ENCODE assay signal across 15 cellular contexts in genomic region chr5:79585129-79585528, GRCh38. TPM values are rescaled to one million over a fixed set of nuclear protein-coding genes. Genes with fewer than 3 reads are reported as not detected.
A peak's percentile ranks its signal among the peaks of the same experiment; 100 is the strongest.
DNase-seq lines count a peak whose midpoint lies in the region; ATAC-seq and TF ChIP-seq lines count a peak whose summit lies in the region.
"Had no signal": no experiment of that assay in that cellular context is flagged by ENCODE, and none has a peak within 500 bp of the region (broad histone marks: within the 10 kb centered on the region; RNA-seq: fewer than 3 reads in every experiment).

No MANE protein-coding gene starts in this region.

- H3K4me1 Mint-ChIP-seq in GM23338: no peaks in the 10 kb centered on the region
- H3K4me1 Mint-ChIP-seq: CD4-positive, alpha-beta memory T cell had no signal

- DNase-seq in GM23338 (ENCODE audit: low spot score) (no peak), mesenchymal stem cell (no peak), SW480 (ENCODE audit: low spot score) (no peak), CD1c-positive myeloid dendritic cell (ENCODE audit: extremely low spot score) (no peak), SHP77 treated with DMSO at 0.1 percent for 48 hours (lab: John Stamatoyannopoulos, UW) (no peak), NCI-H2107 treated with DMSO at 0.1 percent for 48 hours (lab: John Stamatoyannopoulos, UW; ENCODE audit: unreplicated experiment) (no peak)
- DNase-seq: AML-193; CD4-positive, alpha-beta memory T cell; DMS153; DMS79; GDM1 had no signal

- H3K4me3 ChIP-seq in GM23338 (no peak overlapping the region), OCI-LY3 (ENCODE audit: low read length) (no peak overlapping the region), mesenchymal stem cell (ENCODE audit: insufficient read depth in 1 of 2, low read depth in 1 of 2, low read length in 2 of 2) (no peak overlapping the region)
- H3K4me3 ChIP-seq: HAP-1 had no signal

- no peak overlapping the region for H3K4me3 Mint-ChIP-seq in GM23338
- H3K4me3 Mint-ChIP-seq: CD4-positive, alpha-beta memory T cell had no signal

- peaks cover 2% of the 10 kb centered on the region for H3K27me3 Mint-ChIP-seq in GM23338 (ENCODE audit: insufficient read depth, low read depth, poor library complexity)

- no peak overlapping the region for H4K8ac ChIP-seq in mesenchymal stem cell (ENCODE audit: low read length)

- H3K79me2 ChIP-seq in GM23338 (replicated peaks; ENCODE audit: insufficient read depth) (no peaks in the 10 kb centered on the region), OCI-LY3 (ENCODE audit: low read length) (no peaks in the 10 kb centered on the region)

- H3K18ac ChIP-seq in mesenchymal stem cell (ENCODE audit: low read depth in 1 of 2, low read length in 2 of 2): no peak overlapping the region

- no peaks in the 10 kb centered on the region for H3K9me3 Mint-ChIP-seq in GM23338

- H3K79me1 ChIP-seq in mesenchymal stem cell (replicated peaks; ENCODE audit: low read length, poor library complexity, severe bottlenecking): no peaks in the 10 kb centered on the region

- no peaks in the 10 kb centered on the region for H3K4me1 ChIP-seq in GM23338 (ENCODE audit: insufficient read depth)
- H3K4me1 ChIP-seq in OCI-LY3 (ENCODE audit: low read length): peaks cover under 1% of the 10 kb centered on the region
- no peaks in the 10 kb centered on the region for H3K4me1 ChIP-seq in mesenchymal stem cell (ENCODE audit: control insufficient read depth, insufficient read depth, low read depth, low read length)
- H3K4me1 ChIP-seq: HAP-1 had no signal

- no peak for TF ChIP-seq CTCF in GM23338 (conservative IDR thresholded peaks at IDR 0.05; ENCODE audit: low read depth in 2 of 2)
- no peak for TF ChIP-seq CTCF in OCI-LY3 (IDR thresholded peaks at IDR 0.05; ENCODE audit: low read depth, low read length)

- H2AFZ ChIP-seq in GM23338 (peak overlapping the region; percentile 90), OCI-LY3 (ENCODE audit: low read depth, low read length) (no peak overlapping the region), mesenchymal stem cell (ENCODE audit: low read depth, low read length) (no peak overlapping the region)

- no peak for ATAC-seq in GM23338
- ATAC-seq: HepG2 had no signal

- H3F3A ChIP-seq in GM23338 (replicated peaks; ENCODE audit: low read depth): no peaks in the 10 kb centered on the region

- no peaks in the 10 kb centered on the region for H4K20me1 ChIP-seq in GM23338 (replicated peaks; ENCODE audit: insufficient read depth)
- H4K20me1 ChIP-seq in OCI-LY3 (ENCODE audit: insufficient read depth, low read length): no peaks in the 10 kb centered on the region

- H3K14ac ChIP-seq in mesenchymal stem cell (ENCODE audit: low read length in 2 of 2): no peak overlapping the region

- H3K9ac ChIP-seq in OCI-LY3 (ENCODE audit: low read length): no peak overlapping the region
- peak overlapping the region; percentile 63 for H3K9ac ChIP-seq in mesenchymal stem cell (ENCODE audit: low read length)

- no peak overlapping the region for H2BK5ac ChIP-seq in mesenchymal stem cell (ENCODE audit: low read depth, low read length, poor library complexity, severe bottlenecking)

- no peak overlapping the region for H4K91ac ChIP-seq in mesenchymal stem cell (ENCODE audit: low read length)

- H3K9me3 ChIP-seq in OCI-LY3 (ENCODE audit: insufficient read depth, low read length) (no peaks in the 10 kb centered on the region), mesenchymal stem cell (ENCODE audit: control insufficient read depth, low read length) (no peaks in the 10 kb centered on the region)
- H3K9me3 ChIP-seq: HAP-1 had no signal

- H2AK5ac ChIP-seq in mesenchymal stem cell (ENCODE audit: low read length, severe bottlenecking): no peak overlapping the region

- no peaks in the 10 kb centered on the region for H3K27me3 ChIP-seq in GM23338 (ENCODE audit: insufficient read depth)
- no peaks in the 10 kb centered on the region for H3K27me3 ChIP-seq in OCI-LY3 (ENCODE audit: low read depth, low read length)
- H3K27me3 ChIP-seq in mesenchymal stem cell (ENCODE audit: control insufficient read depth in 1 of 2, insufficient read depth in 1 of 2, low read length in 2 of 2): no peaks in the 10 kb centered on the region

- H3K36me3 ChIP-seq in GM23338 (ENCODE audit: insufficient read depth) (no peaks in the 10 kb centered on the region), OCI-LY3 (replicated peaks; ENCODE audit: low read depth, low read length) (no peaks in the 10 kb centered on the region), mesenchymal stem cell (ENCODE audit: control insufficient read depth in 1 of 2, insufficient read depth in 2 of 2, low read depth in 1 of 2, low read length in 2 of 2) (no peaks in the 10 kb centered on the region)
- H3K36me3 ChIP-seq: HAP-1 had no signal

- no peak overlapping the region for H3K4ac ChIP-seq in mesenchymal stem cell (ENCODE audit: low read depth in 1 of 2, low read length in 2 of 2)

- no peak overlapping the region for H2BK15ac ChIP-seq in mesenchymal stem cell (ENCODE audit: low read depth, poor library complexity, severe bottlenecking)

- H2BK12ac ChIP-seq in mesenchymal stem cell (ENCODE audit: low read length in 2 of 2): no peak overlapping the region

- H3K4me2 ChIP-seq in GM23338: no peak overlapping the region
- 0 out of 2 replicates have a peak overlapping the region, but pooled peaks have one; percentile 20 for H3K4me2 ChIP-seq in OCI-LY3 (ENCODE audit: low read length)
- H3K4me2 ChIP-seq in mesenchymal stem cell (ENCODE audit: low read length, poor library complexity, severe bottlenecking): no peak overlapping the region

- H3K27ac Mint-ChIP-seq in GM23338: no peak overlapping the region
- H3K27ac Mint-ChIP-seq: CD4-positive, alpha-beta memory T cell had no signal

- H3K36me3 Mint-ChIP-seq in GM23338 (ENCODE audit: low read depth): no peaks in the 10 kb centered on the region
- H3K36me3 Mint-ChIP-seq: CD4-positive, alpha-beta memory T cell had no signal

- no peak overlapping the region for H2BK120ac ChIP-seq in mesenchymal stem cell (ENCODE audit: low read depth, low read length)

- 85% methylated on average over 2 of the region's 3 CpGs for WGBS in mesenchymal stem cell

- no peaks in the 10 kb centered on the region for H3K9me2 ChIP-seq in GM23338 (ENCODE audit: insufficient read depth)

- H3K27ac ChIP-seq in GM23338 (ENCODE audit: low read depth) (no peak overlapping the region), OCI-LY3 (ENCODE audit: low read length) (no peak overlapping the region), mesenchymal stem cell (ENCODE audit: low read length, poor library complexity, severe bottlenecking) (no peak overlapping the region)
- H3K27ac ChIP-seq: C4-2B had no signal

- no peak overlapping the region for H3K23ac ChIP-seq in mesenchymal stem cell (ENCODE audit: low read length in 2 of 2)

TF ChIP-seq in GM23338, 12 proteins besides CTCF, POLR2A, EP300 and RAD21:
- no peak for TF ChIP-seq EZH2phosphoT487 (IDR thresholded peaks at IDR 0.05; ENCODE audit: unreplicated experiment)
TF ChIP-seq in GM23338: peak in this region for 0.

RNA-seq across cellular contexts. Expression of gene TENT2, which starts 27.1 kb away (rescaled TPM):
- total RNA-seq in GM23338 (2014; rRNA removed; shearing (Covaris generic)): 50.5 and 53.8 TPM in 2 replicates
- polyA plus RNA-seq in GM23338 (2016; fragmentation: Nextera tagmentation; extraction: Ambion mirVana): 14.4 and 18.0 TPM in 2 replicates
- 23.4 TPM for polyA plus RNA-seq in mesenchymal stem cell (2013, experiment 1 of 2)
- polyA plus RNA-seq in mesenchymal stem cell (2013, experiment 2 of 2): 24.4 TPM
